ENCODE assay signal across 13 cellular contexts in the genomic region with DNA sequence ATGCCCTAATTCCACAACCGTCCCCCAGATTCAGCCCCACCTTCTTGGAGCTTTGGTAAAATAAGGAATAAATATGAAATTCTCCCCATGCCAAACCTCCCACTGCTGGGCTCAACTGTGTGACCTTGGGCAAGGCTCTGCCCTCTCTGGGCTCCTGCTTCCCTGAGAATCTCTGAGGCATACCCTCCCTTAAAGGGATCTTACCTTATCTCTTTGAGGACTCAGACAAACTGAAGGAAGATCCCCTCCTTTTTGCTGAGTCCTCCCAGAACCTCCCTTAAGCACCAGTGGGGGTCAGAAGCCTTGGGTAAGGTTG. TPM values are rescaled to one million over a fixed set of nuclear protein-coding genes. Genes with fewer than 3 reads are reported as not detected.
A peak's percentile ranks its signal among the peaks of the same experiment; 100 is the strongest.
DNase-seq lines count a peak whose midpoint lies in the region; ATAC-seq, FAIRE-seq and TF ChIP-seq lines count a peak whose summit lies in the region.
"Had no signal": no experiment of that assay in that cellular context is flagged by ENCODE, and none has a peak within 500 bp of the region (broad histone marks: within the 10 kb centered on the region; RNA-seq: fewer than 3 reads in every experiment).

No MANE protein-coding gene starts in this region.

- H3K27ac ChIP-seq in mammary epithelial cell (ENCODE audit: insufficient read depth, low read depth, low read length): no peak overlapping the region
- H3K27ac ChIP-seq in astrocyte (ENCODE audit: low read depth, low read length): peak overlapping the region; percentile 90
- H3K27ac ChIP-seq in mesodermal cell (ENCODE audit: low read depth, low read length, severe bottlenecking): peak overlapping the region; percentile 98
- peak overlapping the region; percentile 44 to 89 (median 88) for H3K27ac ChIP-seq in tibial nerve

- H3K4me1 ChIP-seq in mammary epithelial cell (ENCODE audit: insufficient read depth, low read length) (peaks cover 17% of the 10 kb centered on the region), astrocyte (ENCODE audit: insufficient read depth, low read length) (peaks cover 53% of the 10 kb centered on the region), mesodermal cell (ENCODE audit: control insufficient read depth, insufficient read depth, low read length, poor library complexity, severe bottlenecking) (peaks cover 64% of the 10 kb centered on the region), tibial nerve (peaks cover 0 to 67% (median 36%) of the 10 kb centered on the region in 4 donors)

- TF ChIP-seq POLR2A in tibial nerve (IDR thresholded peaks at IDR 0.05): no peak

- no peak overlapping the region for H3K9ac ChIP-seq in mammary epithelial cell (ENCODE audit: insufficient read depth, low read length)
- peak overlapping the region; percentile 80 for H3K9ac ChIP-seq in astrocyte (ENCODE audit: low read length)

- peaks cover 21% of the 10 kb centered on the region for H3K4me1 Mint-ChIP-seq in MCF 10A (ENCODE audit: insufficient read depth, unreplicated experiment)
- peaks cover 33% of the 10 kb centered on the region for H3K4me1 Mint-ChIP-seq in astrocyte (ENCODE audit: low read depth, unreplicated experiment)

- H3K4me2 ChIP-seq in mammary epithelial cell (ENCODE audit: insufficient read depth, low read depth, low read length) (no peak overlapping the region), astrocyte (ENCODE audit: low read length) (peak overlapping the region; percentile 81)

- H3K27me3 Mint-ChIP-seq in MCF 10A (ENCODE audit: insufficient read depth, unreplicated experiment) (no peaks in the 10 kb centered on the region), astrocyte (ENCODE audit: low read depth, unreplicated experiment) (peaks cover 2% of the 10 kb centered on the region)

- DNase-seq in MCF 10A (ENCODE audit: unreplicated experiment) (no peak), mammary epithelial cell (no peak), astrocyte (ENCODE audit: low read depth) (no peak), tibial nerve (ENCODE audit: low spot score in 2 of 2) (no peak), globus pallidus (ENCODE audit: low spot score) (no peak)
- no peak for DNase-seq in activated effector memory CD4-positive, alpha-beta T cell treated with anti-CD3 and anti-CD28 coated beads, Interleukin-2, amount 50 U/mL, for 16 hours
- DNase-seq: NCI-H226 had no signal

- no peak for TF ChIP-seq EP300 in tibial nerve (IDR thresholded peaks at IDR 0.05)

- BruUV-seq in MCF 10A (replicated peaks; lab: Mats Ljungman, UMichigan) (no TSS peak), mammary epithelial cell (replicated peaks; lab: Mats Ljungman, UMichigan) (no TSS peak)

- H3K27me3 ChIP-seq in mammary epithelial cell (ENCODE audit: insufficient read depth, low read length): no peaks in the 10 kb centered on the region
- no peaks in the 10 kb centered on the region for H3K27me3 ChIP-seq in astrocyte (ENCODE audit: insufficient read depth, low read length)
- H3K27me3 ChIP-seq in tibial nerve: peaks cover 0 to 5% of the 10 kb centered on the region in 2 donors

- H3K36me3 ChIP-seq in mammary epithelial cell (ENCODE audit: insufficient read depth, low read length) (no peaks in the 10 kb centered on the region), astrocyte (ENCODE audit: insufficient read depth, low read length) (no peaks in the 10 kb centered on the region), mesodermal cell (ENCODE audit: control insufficient read depth, insufficient read depth, low read length) (no peaks in the 10 kb centered on the region), tibial nerve (no peaks in the 10 kb centered on the region)
- H3K36me3 ChIP-seq: HAP-1 had no signal

- H3K79me2 ChIP-seq in mammary epithelial cell (ENCODE audit: insufficient read depth, low read length): no peaks in the 10 kb centered on the region
- peaks cover 32% of the 10 kb centered on the region for H3K79me2 ChIP-seq in astrocyte (ENCODE audit: insufficient read depth, low read length)

- H2AFZ ChIP-seq in mammary epithelial cell (ENCODE audit: low read depth, low read length) (no peak overlapping the region), astrocyte (ENCODE audit: low read depth, low read length) (no peak overlapping the region)

- 100% methylated on average over 1 of the region's 1 CpG for WGBS in mammary epithelial cell (ENCODE audit: low coverage, missing lambda C conversion rate)
- no CpG with 5 or more reads among the region's 1 CpG for WGBS in mesodermal cell (ENCODE audit: insufficient coverage in 2 of 2), 2 experiments
- 44 to 84% methylated on average over 1 of the region's 1 CpG for WGBS in tibial nerve, 2 donors

- no peak for FAIRE-seq in astrocyte (lab: Jason Lieb, UNC)
- FAIRE-seq: bronchial epithelial cell, GM18507 had no signal

- H3K9me3 Mint-ChIP-seq in MCF 10A (ENCODE audit: unreplicated experiment): no peaks in the 10 kb centered on the region
- H3K9me3 Mint-ChIP-seq in astrocyte (ENCODE audit: unreplicated experiment): peaks cover 7% of the 10 kb centered on the region

- ATAC-seq in HG03354 (IDR thresholded peaks at IDR 0.05; ENCODE audit: poor library complexity, severe bottlenecking, unreplicated experiment): no peak

- in situ Hi-C loops in mammary epithelial cell (cut with MboI; ENCODE audit: low sequenced_read_pairs in 2 of 2): loop anchor here in 1 of 2 donors (5.0 kb wide), 1 partner anchor 73 kb away; no protein-coding TSS in a partner anchor

- dilution Hi-C loops in mammary epithelial cell (cut with HindIII; ENCODE audit: low sequenced_read_pairs): no loop called here

- peak overlapping the region; percentile 28 for H3K4me3 Mint-ChIP-seq in MCF 10A (ENCODE audit: unreplicated experiment)
- H3K4me3 Mint-ChIP-seq in astrocyte (ENCODE audit: unreplicated experiment): peak overlapping the region; percentile 74

- CTCF ChIA-PET in MCF 10A (lab: Yijun Ruan, JAX) (interaction anchor here (0.6 to 5.5 kb wide), 4 partner anchors 20 to 75 kb away, joined by 3 to 48 read pairs (median 10); partner anchors contain the start of gene RIN1), mammary epithelial cell (lab: Charles Lee; ENCODE audit: low non-redundant PET) (no interaction called here)

- no peak for TF ChIP-seq CTCF in MCF 10A (IDR thresholded peaks at IDR 0.05; ENCODE audit: unreplicated experiment)
- no peak for TF ChIP-seq CTCF in mammary epithelial cell (conservative IDR thresholded peaks at IDR 0.05 in 1 of 2, IDR thresholded peaks at IDR 0.05 in 1 of 2; ENCODE audit: extremely low read depth in 1 of 2, insufficient read depth in 1 of 2, low read depth in 1 of 2, low read length in 2 of 2)
- TF ChIP-seq CTCF in astrocyte (IDR thresholded peaks at IDR 0.05; ENCODE audit: insufficient read depth, low read depth, low read length): no peak
- no peak for TF ChIP-seq CTCF in tibial nerve (IDR thresholded peaks at IDR 0.05)

- H3K9me3 ChIP-seq in mammary epithelial cell (replicated peaks; ENCODE audit: insufficient read depth, low read length): no peaks in the 10 kb centered on the region
- H3K9me3 ChIP-seq in astrocyte (ENCODE audit: insufficient read depth, low read depth, low read length): no peaks in the 10 kb centered on the region
- no peaks in the 10 kb centered on the region for H3K9me3 ChIP-seq in mesodermal cell (ENCODE audit: control insufficient read depth, low read length)
- H3K9me3 ChIP-seq in tibial nerve: no peaks in the 10 kb centered on the region
- H3K9me3 ChIP-seq: HAP-1 had no signal

- H3K36me3 Mint-ChIP-seq in MCF 10A (ENCODE audit: insufficient read depth, unreplicated experiment) (no peaks in the 10 kb centered on the region), astrocyte (ENCODE audit: low read depth, unreplicated experiment) (peaks cover 6% of the 10 kb centered on the region)

- H4K20me1 ChIP-seq in mammary epithelial cell (ENCODE audit: insufficient read depth, low read length): no peaks in the 10 kb centered on the region
- peaks cover 15% of the 10 kb centered on the region for H4K20me1 ChIP-seq in astrocyte (ENCODE audit: insufficient read depth, low read length)

- peak overlapping the region; percentile 9 for H3K27ac Mint-ChIP-seq in MCF 10A (ENCODE audit: low read depth, unreplicated experiment)
- peak overlapping the region; percentile 71 for H3K27ac Mint-ChIP-seq in astrocyte (ENCODE audit: unreplicated experiment)

- H3K4me3 ChIP-seq in mammary epithelial cell (replicated peaks in 1 of 3; ENCODE audit: insufficient read depth in 1 of 3, low read depth in 2 of 3, low read length in 3 of 3) (no peak overlapping the region), astrocyte (ENCODE audit: insufficient read depth, low read depth, low read length) (peak overlapping the region; percentile 48), mesodermal cell (ENCODE audit: extremely low read depth, insufficient read depth, low read length, poor library complexity, severe bottlenecking) (peak overlapping the region; percentile 39), tibial nerve (peak overlapping the region in 3 of 4 donors; percentile 8 to 57 (median 50))
- H3K4me3 ChIP-seq: HAP-1 had no signal

- intact Hi-C loops in MCF 10A (cut with micrococcal nuclease): no loop called here
- intact Hi-C loops in mammary epithelial cell (cut with micrococcal nuclease): no loop called here

- POLR2A ChIA-PET in MCF 10A (lab: Yijun Ruan, JAX): interaction anchor here (1.0 to 3.5 kb wide), 3 partner anchors 15 to 31 kb away, joined by 4 to 45 read pairs (median 32); partner anchors contain the start of genes BRMS1 and RIN1

RNA-seq across cellular contexts. Expression of gene CD248, which starts 2.7 kb away (rescaled TPM):
- total RNA-seq in MCF 10A (2022) (not detected in 2 replicates), mammary epithelial cell (under 1 TPM in 1 of 2 donors, not detected in 1; 0.67 TPM), astrocyte (50.9 and 58.8 TPM in 2 replicates), tibial nerve (10 to 100 TPM; 29.9 to 69.7 (median 47.3) TPM)
- polyA plus RNA-seq in mammary epithelial cell: not detected
- not detected for polyA minus RNA-seq in mammary epithelial cell
- polyA plus RNA-seq in mesodermal cell (2013, experiment 1 of 2): 40.0 TPM
- 37.8 TPM for polyA plus RNA-seq in mesodermal cell (2013, experiment 2 of 2)
- total RNA-seq: HT1080 had no signal

RNA-seq across cellular contexts. Expression of gene RIN1, which starts 22.1 kb away (rescaled TPM):
- 38.7 and 50.2 TPM in 2 replicates for total RNA-seq in MCF 10A (2022)
- total RNA-seq in mammary epithelial cell: 10 to 100 TPM; 28.5 to 75.6 TPM
- 22.4 TPM for polyA plus RNA-seq in mammary epithelial cell
- polyA minus RNA-seq in mammary epithelial cell: 25.0 TPM
- 8.5 and 12.0 TPM in 2 replicates for total RNA-seq in astrocyte
- 11.6 TPM for polyA plus RNA-seq in mesodermal cell (2013, experiment 1 of 2)
- 8.9 TPM for polyA plus RNA-seq in mesodermal cell (2013, experiment 2 of 2)
- 10 to 100 TPM in 1 of 4 donors, 1 to 10 TPM in 3; 2.4 to 14.1 (median 4.1) TPM for total RNA-seq in tibial nerve

RNA-seq across cellular contexts. Expression of gene TMEM151A, which starts 22.4 kb away (rescaled TPM):
- total RNA-seq in MCF 10A (2022) (0.12 TPM in 1 of 2 replicates, not detected in the other), mammary epithelial cell (under 1 TPM; 0.17 to 0.26 TPM), astrocyte (1.8 and 2.0 TPM in 2 replicates), tibial nerve (not detected)
- 0.06 TPM for polyA plus RNA-seq in mammary epithelial cell
- not detected for polyA minus RNA-seq in mammary epithelial cell
- 0.26 TPM for polyA plus RNA-seq in mesodermal cell (2013, experiment 1 of 2)
- polyA plus RNA-seq in mesodermal cell (2013, experiment 2 of 2): 0.30 TPM
- total RNA-seq: bronchial epithelial cell, HT1080 had no signal

RNA-seq across cellular contexts. Expression of gene YIF1A, which starts 25.2 kb away (rescaled TPM):
- 143 and 144 TPM in 2 replicates for total RNA-seq in MCF 10A (2022)
- 100 to 1,000 TPM; 103 to 125 TPM for total RNA-seq in mammary epithelial cell
- polyA plus RNA-seq in mammary epithelial cell: 176 TPM
- 193 TPM for polyA minus RNA-seq in mammary epithelial cell
- 129 and 159 TPM in 2 replicates for total RNA-seq in astrocyte
- 114 TPM for polyA plus RNA-seq in mesodermal cell (2013, experiment 1 of 2)
- 86.6 TPM for polyA plus RNA-seq in mesodermal cell (2013, experiment 2 of 2)
- 100 to 1,000 TPM in 2 of 4 donors, 10 to 100 TPM in 2; 76.0 to 143 (median 90.6) TPM for total RNA-seq in tibial nerve

RNA-seq across cellular contexts. Expression of gene BRMS1, which starts 30.8 kb away (rescaled TPM):
- total RNA-seq in MCF 10A (2022) (53.2 and 55.4 TPM in 2 replicates), mammary epithelial cell (10 to 100 TPM; 56.3 to 69.4 TPM), astrocyte (43.5 and 47.8 TPM in 2 replicates), tibial nerve (10 to 100 TPM; 27.2 to 44.7 (median 34.8) TPM)
- 75.0 TPM for polyA plus RNA-seq in mammary epithelial cell
- 32.9 TPM for polyA minus RNA-seq in mammary epithelial cell
- polyA plus RNA-seq in mesodermal cell (2013, experiment 1 of 2): 29.0 TPM
- 23.3 TPM for polyA plus RNA-seq in mesodermal cell (2013, experiment 2 of 2)

Comparison
In these comparisons a context has a peak if more than half of its experiments do, and no peak if none do; other contexts are left out.
1. H3K4me3 ChIP-seq: peak in astrocyte (single experiment), mesodermal cell (single experiment) and tibial nerve (3 of 4); none in mammary epithelial cell (0 of 3).
2. RNA of gene CD248, which starts 2.7 kb away (total RNA-seq): 50.9 to 58.8 TPM in astrocyte and 29.9 to 69.7 TPM in tibial nerve; 0.67 TPM in mammary epithelial cell and not detected in MCF 10A; every median in the first group is over 10 times any median in the second.